8 cellular contexts compared by ENCODE assay signal in the genomic region with DNA sequence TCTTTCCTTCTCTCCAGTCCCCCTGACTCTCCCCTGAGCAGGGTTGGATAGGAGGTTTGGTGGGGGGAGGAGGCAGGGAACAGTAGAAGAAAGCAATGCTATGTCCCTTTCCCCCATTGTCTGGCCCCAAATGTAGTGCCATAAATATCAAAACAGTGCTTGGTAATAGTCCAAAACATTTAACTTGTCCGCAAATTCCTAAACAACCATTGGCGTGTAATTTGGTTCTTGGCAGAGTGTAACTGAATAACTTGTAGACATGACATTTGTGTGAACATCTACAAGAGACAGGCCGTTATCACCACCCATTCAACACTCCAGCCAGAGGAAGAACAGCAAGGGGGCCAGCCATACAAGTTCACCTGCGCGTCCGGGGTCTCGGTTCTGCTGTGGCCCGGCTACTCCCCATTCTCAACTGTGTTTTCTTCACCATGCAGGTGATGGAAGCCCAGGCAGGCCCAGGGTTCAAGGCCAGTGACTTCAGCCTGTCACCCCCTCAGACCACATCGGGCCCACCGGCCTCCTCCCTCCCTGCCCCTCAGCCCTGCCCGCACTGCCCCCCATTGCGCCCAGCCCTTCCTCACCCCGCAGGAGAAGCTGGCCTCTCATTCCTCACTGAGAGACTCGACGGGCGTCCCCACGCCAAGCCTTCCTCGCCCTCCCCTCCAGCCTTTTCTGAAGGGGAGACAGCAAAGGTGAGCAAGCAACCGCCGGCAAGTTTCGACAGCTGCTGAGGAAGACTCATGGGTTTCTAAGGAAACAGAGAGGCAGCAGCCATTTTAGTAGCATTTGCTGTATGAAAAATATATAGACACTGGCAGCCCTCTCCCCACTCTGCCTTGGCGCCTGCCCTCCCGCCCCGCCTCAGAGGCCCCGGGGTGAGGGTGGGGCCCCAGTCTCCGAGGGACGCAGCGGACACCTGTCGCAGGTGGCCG. TPM values are rescaled to one million over a fixed set of nuclear protein-coding genes. Genes with fewer than 3 reads are reported as not detected.
A peak's percentile ranks its signal among the peaks of the same experiment; 100 is the strongest.
DNase-seq lines count a peak whose midpoint lies in the region; ATAC-seq and TF ChIP-seq lines count a peak whose summit lies in the region.

No MANE protein-coding gene starts in this region.

- WGBS in mesodermal cell (ENCODE audit: insufficient coverage in 2 of 2), 2 experiments = 50 to 74% methylated on average over 11 to 22 of the region's 30 CpGs

- H3K27ac ChIP-seq in brain microvascular endothelial cell (no peak overlapping the region), mesodermal cell (ENCODE audit: low read depth, low read length, severe bottlenecking) (no peak overlapping the region)

- H3K36me3 ChIP-seq in brain microvascular endothelial cell (replicated peaks) (no peaks in the 10 kb centered on the region), mesodermal cell (ENCODE audit: control insufficient read depth, insufficient read depth, low read length) (no peaks in the 10 kb centered on the region), mucosa of descending colon (ENCODE audit: low read depth) (no peaks in the 10 kb centered on the region)

- H3K9me3 ChIP-seq in mesodermal cell (ENCODE audit: control insufficient read depth, low read length) (no peaks in the 10 kb centered on the region), mucosa of descending colon (no peaks in the 10 kb centered on the region)

- ATAC-seq in GM19324 (IDR thresholded peaks at IDR 0.05; ENCODE audit: low FRiP score, unreplicated experiment) = no peak
- ATAC-seq in HG02885 (IDR thresholded peaks at IDR 0.05; ENCODE audit: poor library complexity, unreplicated experiment) = no peak
- ATAC-seq in mucosa of descending colon = no peak

- in situ Hi-C loops in brain microvascular endothelial cell (cut with HindIII; ENCODE audit: low pct_ligation_motif_present, low sequenced_read_pairs) = no loop called here

- DNase-seq in 8988T (peak; percentile 29), HFF-Myc (ENCODE audit: extremely low read depth, low read depth) (no peak), brain microvascular endothelial cell (no peak), cortex of kidney (lab: John Stamatoyannopoulos, UW) (no peak), mucosa of descending colon (no peak)

- TF ChIP-seq CTCF in HFF-Myc (IDR thresholded peaks at IDR 0.05; ENCODE audit: low read depth, low read length, missing control alignments) (no peak), brain microvascular endothelial cell (IDR thresholded peaks at IDR 0.05; ENCODE audit: low read depth, low read length, missing control alignments) (no peak), mucosa of descending colon (IDR thresholded peaks at IDR 0.05) (no peak)

- peak overlapping the region; percentile 52 for H3K4me3 ChIP-seq in HFF-Myc (replicated peaks; ENCODE audit: low read depth, low read length)
- peak overlapping the region; percentile 48 for H3K4me3 ChIP-seq in brain microvascular endothelial cell (ENCODE audit: low read depth, low read length)
- H3K4me3 ChIP-seq in mesodermal cell (ENCODE audit: extremely low read depth, insufficient read depth, low read length, poor library complexity, severe bottlenecking) = peak overlapping the region; percentile 29
- H3K4me3 ChIP-seq in mucosa of descending colon = no peak overlapping the region

- H3K4me1 ChIP-seq in mesodermal cell (ENCODE audit: control insufficient read depth, insufficient read depth, low read length, poor library complexity, severe bottlenecking) (no peaks in the 10 kb centered on the region), mucosa of descending colon (ENCODE audit: low read depth) (peaks cover 6% of the 10 kb centered on the region)

- peaks cover 5% of the 10 kb centered on the region for H3K27me3 ChIP-seq in brain microvascular endothelial cell (replicated peaks)

- intact Hi-C loops in mucosa of descending colon (cut with DNase I, micrococcal nuclease) = no loop called here

RNA-seq across cellular contexts. Expression of a gene that starts 0.7 kb away (rescaled TPM):
- polyA plus RNA-seq in mesodermal cell (2013, experiment 1 of 2) = 5.1 TPM
- polyA plus RNA-seq in mesodermal cell (2013, experiment 2 of 2) = 2.8 TPM
- 1 to 10 TPM; 1.2 to 2.8 (median 2.2) TPM for total RNA-seq in mucosa of descending colon
